ENCODE assay signal across 9 cellular contexts in genomic region chr10:73908853-73909611, GRCh38. TPM values are rescaled to one million over a fixed set of nuclear protein-coding genes. Genes with fewer than 3 reads are reported as not detected.
DNase-seq lines count a peak whose midpoint lies in the region; ATAC-seq, FAIRE-seq and TF ChIP-seq lines count a peak whose summit lies in the region.
"Had no signal": no experiment of that assay in that cellular context is flagged by ENCODE, and none has a peak within 500 bp of the region (broad histone marks: within the 10 kb centered on the region; RNA-seq: fewer than 3 reads in every experiment).

No MANE protein-coding gene starts in this region.

- no peak for TF ChIP-seq POLR2A in GM12878 (IDR thresholded peaks at IDR 0.05; ENCODE audit: low read depth, low read length)

- in situ Hi-C loops in GM12878 (cut with MboI), result no loop called here

- no peaks in the 10 kb centered on the region for H3K79me2 ChIP-seq in GM12878 (ENCODE audit: control insufficient read depth, insufficient read depth, low read length)

- peak overlapping the region; percentile 53 for H3K4me2 ChIP-seq in GM12878 (ENCODE audit: control insufficient read depth, insufficient read depth)

- DNase-seq in SKM-1 treated with dmso at 0.1 percent for 144 hours (lab: John Stamatoyannopoulos, UW; ENCODE audit: unreplicated experiment), result peak; percentile 94
- peak; percentile 63 for DNase-seq in GM12878 (ENCODE audit: low read depth, low spot score)
- DNase-seq in medulla oblongata (ENCODE audit: extremely low spot score), result peak; percentile 43
- peak; percentile 33 for DNase-seq in thoracic aorta (ENCODE audit: low spot score)
- DNase-seq in superior temporal gyrus (ENCODE audit: extremely low spot score), result no peak
- DNase-seq in caudate nucleus (lab: John Stamatoyannopoulos, UW), result no peak

- SMC1A ChIA-PET in GM12878 (lab: Charles Lee; ENCODE audit: uncharacterized antibody, unreplicated experiment), result interaction anchor here (1.0 to 4.6 kb wide), 6 partner anchors 9 to 31 kb away, joined by 3 to 21 read pairs (median 12); no protein-coding TSS in a partner anchor

- POLR2A ChIA-PET in GM12878 (lab: Charles Lee), result interaction anchor here (0.6 to 1.8 kb wide), 8 partner anchors 10 to 115 kb away, joined by 3 to 10 read pairs (median 5); no protein-coding TSS in a partner anchor

- no peak for TF ChIP-seq CTCF in GM12878 (IDR thresholded peaks at IDR 0.05 in 2 of 3, conservative IDR thresholded peaks at IDR 0.05 in 1 of 3; ENCODE audit: control insufficient read depth in 2 of 3, extremely low read depth in 1 of 3, insufficient read depth in 1 of 3, low read depth in 3 of 3, low read length in 3 of 3)
- no peak for TF ChIP-seq CTCF in thoracic aorta (IDR thresholded peaks at IDR 0.05)

- no peaks in the 10 kb centered on the region for H3K9me3 ChIP-seq in GM12878 (replicated peaks; ENCODE audit: control insufficient read depth, insufficient read depth, low read length)
- H3K9me3 ChIP-seq in thoracic aorta, result no peaks in the 10 kb centered on the region

- H2AFZ ChIP-seq in GM12878 (ENCODE audit: control insufficient read depth, low read depth, low read length), result peak overlapping the region; percentile 33; the same call in 1 of the 2 replicates

- peak; percentile 87 for FAIRE-seq in GM12878 (lab: Jason Lieb, UNC)

- no peaks in the 10 kb centered on the region for H3K36me3 ChIP-seq in GM12878 (ENCODE audit: control insufficient read depth in 2 of 2, insufficient read depth in 2 of 2, low read length in 1 of 2)
- H3K36me3 ChIP-seq in thoracic aorta, result peaks cover 1% of the 10 kb centered on the region
- H3K36me3 ChIP-seq: cardiac muscle cell had no signal

- ATAC-seq in GM18499 (IDR thresholded peaks at IDR 0.05; ENCODE audit: insufficient read depth, unreplicated experiment) (peak; percentile 35), HG03342 (IDR thresholded peaks at IDR 0.05; ENCODE audit: unreplicated experiment) (peak; percentile 46), GM12878 (peak; percentile 70), thoracic aorta (ENCODE audit: insufficient number of reproducible peaks, low FRiP score, low read depth) (no peak)

- 0 out of 2 replicates have a peak, but pooled peaks cover 4% of the 10 kb centered on the region for H4K20me1 ChIP-seq in GM12878 (ENCODE audit: control insufficient read depth, insufficient read depth)

- H3K27me3 ChIP-seq in GM12878 (replicated peaks in 1 of 2; ENCODE audit: control insufficient read depth in 2 of 2, insufficient read depth in 2 of 2, low read length in 1 of 2) (peaks cover 0 to 7% of the 10 kb centered on the region in 2 experiments; a peak in 3 of 4 replicates), thoracic aorta (replicated peaks; ENCODE audit: insufficient read depth) (no peaks in the 10 kb centered on the region)

- WGBS in GM12878 (ENCODE audit: insufficient coverage, insufficient replicate concordance, low lambda C conversion rate, missing lambda C conversion rate), result 2% methylated on average over 10 of the region's 11 CpGs

- no peak for TF ChIP-seq RAD21 in GM12878 (IDR thresholded peaks at IDR 0.05; ENCODE audit: insufficient read depth, low read depth, low read length)

- H3K9ac ChIP-seq in GM12878 (ENCODE audit: control insufficient read depth, insufficient read depth, low read length), result no peak overlapping the region

- CTCF ChIA-PET in GM12878 (lab: Yijun Ruan, JAX), result interaction anchor here (1.1 to 7.1 kb wide), 7 partner anchors 11 to 59 kb away, joined by 4 to 40 read pairs (median 10); no protein-coding TSS in a partner anchor

- H3K4me1 ChIP-seq in GM12878 (ENCODE audit: control insufficient read depth, insufficient read depth, low read length), result peaks cover 18% of the 10 kb centered on the region
- H3K4me1 ChIP-seq in thoracic aorta (ENCODE audit: control insufficient read depth in 1 of 2, low read depth in 2 of 2), result peaks cover 10 to 64% of the 10 kb centered on the region in 2 donors

- H3K27ac ChIP-seq in GM12878 (ENCODE audit: control insufficient read depth, insufficient read depth) (no peak overlapping the region), thoracic aorta (peak overlapping the region in 1 of 2 donors; percentile 26), caudate nucleus (ENCODE audit: low read depth, low read length) (no peak overlapping the region)
- H3K27ac ChIP-seq: cardiac muscle cell had no signal

- peak; percentile 21 to 37; a peak in 1 of 4 replicates for TF ChIP-seq EP300 in GM12878 (IDR thresholded peaks at IDR 0.05; ENCODE audit: borderline replicate concordance in 1 of 2, control insufficient read depth in 1 of 2, low read depth in 2 of 2, low read length in 2 of 2)

- RAD21 ChIA-PET in GM12878 (lab: Charles Lee; ENCODE audit: unreplicated experiment), result interaction anchor here (0.8 to 5.4 kb wide), 7 partner anchors 9 to 84 kb away, joined by 3 to 54 read pairs (median 11); no protein-coding TSS in a partner anchor

- no TSS peak for BruUV-seq in GM12878 (replicated peaks; lab: Mats Ljungman, UMichigan)

- intact Hi-C loops in GM12878 (cut with micrococcal nuclease; ENCODE audit: unreplicated experiment), result no loop called here

- H3K4me3 ChIP-seq in GM12878 (no peak overlapping the region), thoracic aorta (no peak overlapping the region)
- H3K4me3 ChIP-seq: cardiac muscle cell had no signal

TF ChIP-seq in GM12878, 131 proteins besides CTCF, POLR2A, EP300 and RAD21 (continues in another document):
- TF ChIP-seq RCOR1 (conservative IDR thresholded peaks at IDR 0.05; ENCODE audit: low read depth, low read length) (no peak), ZNF384 (IDR thresholded peaks at IDR 0.05; ENCODE audit: borderline replicate concordance, low read depth, low read length) (peak; percentile 16; the same call in 1 of the 2 replicates), IRF5 (IDR thresholded peaks at IDR 0.05; ENCODE audit: borderline replicate concordance) (no peak), RELB (IDR thresholded peaks at IDR 0.05; ENCODE audit: low read depth) (peak; percentile 77; the same call in 1 of the 2 replicates)

RNA-seq across cellular contexts. Expression of gene PLAU, which starts 1.9 kb away (rescaled TPM):
- 11.2 and 14.9 TPM in 2 replicates for total RNA-seq in GM12878 (2013; cell fraction: nucleolus; rRNA removed)
- total RNA-seq in GM12878 (2014; rRNA removed) (11.2 and 11.9 TPM in 2 replicates), GM12878 (2014; rRNA removed; fragmentation: Illumina TruSeq; extraction: Trizol) (9.3 and 16.0 TPM in 2 replicates), GM12878 (2021) (15.2 and 17.1 TPM in 2 replicates), thoracic aorta (100 to 1,000 TPM in 1 of 2 donors, 1 to 10 TPM in 1; 8.1 to 100 TPM)
- polyA plus RNA-seq in GM12878 (2011; ENCODE audit: low read depth), result 0.20 TPM
- polyA plus RNA-seq in GM12878 (2011; rRNA removed) (2.0 and 2.5 TPM in 2 replicates), GM12878 (2014; fragmentation: Illumina TruSeq; extraction: Trizol) (10.4 and 12.8 TPM in 2 replicates), GM12878 (2014; fragmentation: Nextera tagmentation; extraction: Ambion mirVana) (1 to 10 TPM; 5.7 to 8.0 TPM), GM12878 (2014; rRNA removed) (11.1 and 12.2 TPM in 2 replicates), GM12878 (2016; fragmentation: Nextera tagmentation; extraction: Ambion mirVana) (10 to 100 TPM; 16.9 to 20.9 TPM)
- polyA plus RNA-seq in GM12878 (2011; cell fraction: cytosol; rRNA removed), result 3.2 and 4.3 TPM in 2 replicates
- polyA plus RNA-seq in GM12878 (2011; cell fraction: nucleus; rRNA removed), result 5.4 and 7.6 TPM in 2 replicates
- 0.54 and 1.2 TPM in 2 replicates for polyA plus RNA-seq in GM12878 (2012)
- polyA minus RNA-seq in GM12878 (2011; rRNA and poly(A)+ RNA removed), result 2.0 and 2.3 TPM in 2 replicates
- 0.62 and 1.2 TPM in 2 replicates for polyA minus RNA-seq in GM12878 (2011; cell fraction: cytosol; rRNA and poly(A)+ RNA removed)
- 1.1 and 1.2 TPM in 2 replicates for polyA minus RNA-seq in GM12878 (2011; cell fraction: nucleus; rRNA and poly(A)+ RNA removed)

RNA-seq across cellular contexts. Expression of gene CAMK2G, which starts 34.7 kb away (rescaled TPM):
- 42.9 and 44.2 TPM in 2 replicates for total RNA-seq in GM12878 (2013; cell fraction: nucleolus; rRNA removed)
- total RNA-seq in GM12878 (2014; rRNA removed) (15.9 and 18.0 TPM in 2 replicates), GM12878 (2014; rRNA removed; fragmentation: Illumina TruSeq; extraction: Trizol) (15.1 and 15.8 TPM in 2 replicates), GM12878 (2021) (18.9 and 20.9 TPM in 2 replicates), thoracic aorta (100 to 1,000 TPM in 1 of 2 donors, 10 to 100 TPM in 1; 78.8 to 149 TPM)
- polyA plus RNA-seq in GM12878 (2011; ENCODE audit: low read depth), result 8.6 TPM
- polyA plus RNA-seq in GM12878 (2011; rRNA removed) (14.3 and 19.7 TPM in 2 replicates), GM12878 (2014; fragmentation: Illumina TruSeq; extraction: Trizol) (21.1 and 22.9 TPM in 2 replicates), GM12878 (2014; fragmentation: Nextera tagmentation; extraction: Ambion mirVana) (1 to 10 TPM; 5.5 to 6.9 TPM), GM12878 (2014; rRNA removed) (23.4 and 24.3 TPM in 2 replicates), GM12878 (2016; fragmentation: Nextera tagmentation; extraction: Ambion mirVana) (10 to 100 TPM; 13.9 TPM)
- polyA plus RNA-seq in GM12878 (2011; cell fraction: cytosol; rRNA removed), result 19.0 and 21.6 TPM in 2 replicates
- 39.5 and 45.1 TPM in 2 replicates for polyA plus RNA-seq in GM12878 (2011; cell fraction: nucleus; rRNA removed)
- 10.3 and 10.8 TPM in 2 replicates for polyA plus RNA-seq in GM12878 (2012)
- polyA minus RNA-seq in GM12878 (2011; rRNA and poly(A)+ RNA removed), result 17.9 and 21.1 TPM in 2 replicates
- 4.0 and 7.3 TPM in 2 replicates for polyA minus RNA-seq in GM12878 (2011; cell fraction: cytosol; rRNA and poly(A)+ RNA removed)
- 11.5 and 22.0 TPM in 2 replicates for polyA minus RNA-seq in GM12878 (2011; cell fraction: nucleus; rRNA and poly(A)+ RNA removed)

Comparison
In these comparisons a context has a peak if more than half of its experiments do, and no peak if none do; other contexts are left out.
1. DNase-seq: peak in SKM-1 treated with dmso at 0.1 percent for 144 hours (single experiment), GM12878 (single experiment), medulla oblongata (single experiment) and thoracic aorta (single experiment); none in superior temporal gyrus (single experiment) and caudate nucleus (0 of 61).